In genomic region chr10:79323602-79324001, GRCh38 we compare ENCODE assay signal across 1 cellular context.
TF ChIP-seq lines count a peak whose summit lies in the region.

No MANE protein-coding gene starts in this region.

TF ChIP-seq in SK-N-SH, 30 proteins besides CTCF, POLR2A, EP300 and RAD21 (continued from another document):
- TF ChIP-seq REST (IDR thresholded peaks at IDR 0.05; ENCODE audit: low read depth, low read length) (no peak), MXI1 (IDR thresholded peaks at IDR 0.05; ENCODE audit: low read depth, low read length) (no peak), ZBTB33 (IDR thresholded peaks at IDR 0.05; ENCODE audit: borderline replicate concordance, low read depth) (no peak), TCF12 (IDR thresholded peaks at IDR 0.05) (no peak), MAX (IDR thresholded peaks at IDR 0.05; ENCODE audit: low read depth) (no peak), RFX5 (IDR thresholded peaks at IDR 0.05; ENCODE audit: low read length) (no peak), CHD2 (IDR thresholded peaks at IDR 0.05; ENCODE audit: low read length, partially characterized antibody) (no peak), EZH2phosphoT487 (IDR thresholded peaks at IDR 0.05; ENCODE audit: borderline replicate concordance, low read depth) (no peak), RXRA (IDR thresholded peaks at IDR 0.05; ENCODE audit: borderline replicate concordance, low read depth) (no peak), ELF1 (IDR thresholded peaks at IDR 0.05) (no peak)
TF ChIP-seq in SK-N-SH: peak in this region for 0.
